ENCODE assay signal across 1 cellular context in the genomic region with DNA sequence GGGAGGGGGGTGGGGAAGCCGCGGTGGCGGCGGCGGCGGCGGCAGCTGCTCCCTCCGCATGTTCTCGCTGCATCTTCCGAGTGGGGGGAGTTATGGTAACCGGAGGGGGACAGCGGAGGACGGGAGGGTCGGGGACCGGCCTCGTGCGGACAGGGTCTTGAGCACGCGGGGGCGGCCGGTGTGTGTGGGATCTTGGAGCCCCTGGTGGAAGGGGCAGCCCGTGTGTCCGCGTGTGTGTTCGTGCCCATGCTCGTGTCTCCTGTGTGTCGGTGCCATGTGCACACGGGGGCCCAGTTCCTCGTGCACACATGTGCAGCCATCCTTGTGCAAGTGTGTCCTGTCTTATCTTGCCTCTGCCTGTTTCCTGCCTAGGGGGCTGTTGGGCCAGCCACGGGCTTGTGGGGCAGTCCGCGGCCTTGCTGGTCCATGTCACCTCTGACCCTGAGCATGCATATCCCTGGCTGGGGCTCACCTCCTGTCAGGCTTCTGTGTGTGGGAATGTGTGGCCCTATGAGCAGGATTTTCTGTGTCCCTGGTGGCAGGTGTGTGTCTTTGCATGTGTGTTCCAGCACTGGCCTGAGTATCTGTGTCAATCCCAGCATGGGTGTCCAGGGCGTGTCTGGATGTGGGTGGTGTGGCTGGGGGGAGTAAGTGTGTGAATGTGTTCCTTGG.
TF ChIP-seq lines count a peak whose summit lies in the region.

No MANE protein-coding gene starts in this region.

TF ChIP-seq in HEK293, 187 proteins besides CTCF, POLR2A, EP300 and RAD21 (continued from another document and continues in another):
- TF ChIP-seq ZNF571 (tag by site-specific recombination; IDR thresholded peaks at IDR 0.05), result no peak
- peak; percentile 57; the same call in 1 of the 2 replicates for TF ChIP-seq ZNF391 (tag by site-specific recombination; IDR thresholded peaks at IDR 0.05; ENCODE audit: borderline replicate concordance, low read depth)
- no peak for TF ChIP-seq ZBTB17 (tag by site-specific recombination; IDR thresholded peaks at IDR 0.05)
- TF ChIP-seq ZNF280D (tag by site-specific recombination; IDR thresholded peaks at IDR 0.05), result no peak
- TF ChIP-seq ZNF585B (tag by site-specific recombination; IDR thresholded peaks at IDR 0.05), result no peak
- TF ChIP-seq, protein P1, sequence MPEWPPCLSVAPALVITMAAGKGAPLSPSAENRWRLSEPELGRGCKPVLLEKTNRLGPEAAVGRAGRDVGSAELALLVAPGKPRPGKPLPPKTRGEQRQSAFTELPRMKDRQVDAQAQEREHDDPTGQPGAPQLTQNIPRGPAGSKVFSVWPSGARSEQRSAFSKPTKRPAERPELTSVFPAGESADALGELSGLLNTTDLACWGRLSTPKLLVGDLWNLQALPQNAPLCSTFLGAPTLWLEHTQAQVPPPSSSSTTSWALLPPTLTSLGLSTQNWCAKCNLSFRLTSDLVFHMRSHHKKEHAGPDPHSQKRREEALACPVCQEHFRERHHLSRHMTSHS (tag by site-specific recombination; IDR thresholded peaks at IDR 0.05), result no peak
- TF ChIP-seq, protein P2, sequence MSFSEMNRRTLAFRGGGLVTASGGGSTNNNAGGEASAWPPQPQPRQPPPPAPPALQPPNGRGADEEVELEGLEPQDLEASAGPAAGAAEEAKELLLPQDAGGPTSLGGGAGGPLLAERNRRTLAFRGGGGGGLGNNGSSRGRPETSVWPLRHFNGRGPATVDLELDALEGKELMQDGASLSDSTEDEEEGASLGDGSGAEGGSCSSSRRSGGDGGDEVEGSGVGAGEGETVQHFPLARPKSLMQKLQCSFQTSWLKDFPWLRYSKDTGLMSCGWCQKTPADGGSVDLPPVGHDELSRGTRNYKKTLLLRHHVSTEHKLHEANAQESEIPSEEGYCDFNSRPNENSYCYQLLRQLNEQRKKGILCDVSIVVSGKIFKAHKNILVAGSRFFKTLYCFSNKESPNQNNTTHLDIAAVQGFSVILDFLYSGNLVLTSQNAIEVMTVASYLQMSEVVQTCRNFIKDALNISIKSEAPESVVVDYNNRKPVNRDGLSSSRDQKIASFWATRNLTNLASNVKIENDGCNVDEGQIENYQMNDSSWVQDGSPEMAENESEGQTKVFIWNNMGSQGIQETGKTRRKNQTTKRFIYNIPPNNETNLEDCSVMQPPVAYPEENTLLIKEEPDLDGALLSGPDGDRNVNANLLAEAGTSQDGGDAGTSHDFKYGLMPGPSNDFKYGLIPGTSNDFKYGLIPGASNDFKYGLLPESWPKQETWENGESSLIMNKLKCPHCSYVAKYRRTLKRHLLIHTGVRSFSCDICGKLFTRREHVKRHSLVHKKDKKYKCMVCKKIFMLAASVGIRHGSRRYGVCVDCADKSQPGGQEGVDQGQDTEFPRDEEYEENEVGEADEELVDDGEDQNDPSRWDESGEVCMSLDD (tag by site-specific recombination; IDR thresholded peaks at IDR 0.05), result 0 out of 2 replicates have a peak, but pooled peaks have one; percentile 41
- TF ChIP-seq ZNF335 (tag by site-specific recombination; conservative IDR thresholded peaks at IDR 0.05), result no peak; the same call in 1 of the 2 replicates
- TF ChIP-seq ZNF416 (tag by site-specific recombination; IDR thresholded peaks at IDR 0.05), result no peak
- TF ChIP-seq ZNF449 (tag by site-specific recombination; IDR thresholded peaks at IDR 0.05), result no peak
- no peak for TF ChIP-seq ZNF302 (tag by site-specific recombination; IDR thresholded peaks at IDR 0.05; ENCODE audit: low read depth)
- TF ChIP-seq, protein P3, sequence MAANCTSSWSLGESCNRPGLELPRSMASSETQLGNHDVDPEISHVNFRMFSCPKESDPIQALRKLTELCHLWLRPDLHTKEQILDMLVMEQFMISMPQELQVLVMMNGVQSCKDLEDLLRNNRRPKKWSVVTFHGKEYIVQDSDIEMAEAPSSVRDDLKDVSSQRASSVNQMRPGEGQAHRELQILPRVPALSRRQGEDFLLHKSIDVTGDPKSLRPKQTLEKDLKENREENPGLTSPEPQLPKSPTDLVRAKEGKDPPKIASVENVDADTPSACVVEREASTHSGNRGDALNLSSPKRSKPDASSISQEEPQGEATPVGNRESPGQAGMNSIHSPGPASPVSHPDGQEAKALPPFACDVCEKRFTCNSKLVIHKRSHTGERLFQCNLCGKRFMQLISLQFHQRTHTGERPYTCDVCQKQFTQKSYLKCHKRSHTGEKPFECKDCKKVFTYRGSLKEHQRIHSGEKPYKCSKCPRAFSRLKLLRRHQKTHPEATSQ (tag by site-specific recombination; IDR thresholded peaks at IDR 0.05), result peak; percentile 44; the same call in 1 of the 2 replicates
- peak; percentile 15; the same call in 1 of the 2 replicates for TF ChIP-seq YY2 (tag by site-specific recombination; IDR thresholded peaks at IDR 0.05)
- no peak for TF ChIP-seq ZNF654 (tag by site-specific recombination; IDR thresholded peaks at IDR 0.05; ENCODE audit: low read depth)
- TF ChIP-seq ZBTB26 (tag by site-specific recombination; optimal IDR thresholded peaks at IDR 0.05), result peak; percentile 67
- no peak for TF ChIP-seq ZEB2 (tag by site-specific recombination; IDR thresholded peaks at IDR 0.05)
- no peak for TF ChIP-seq HOXA7 (CRISPR knock-in tag; IDR thresholded peaks at IDR 0.05; ENCODE audit: borderline replicate concordance)
- TF ChIP-seq KLF9 (tag by site-specific recombination; IDR thresholded peaks at IDR 0.05; ENCODE audit: low read depth), result no peak
- TF ChIP-seq GLI2 (tag by site-specific recombination; IDR thresholded peaks at IDR 0.05; ENCODE audit: borderline replicate concordance, low read depth), result no peak
- TF ChIP-seq, protein P4, sequence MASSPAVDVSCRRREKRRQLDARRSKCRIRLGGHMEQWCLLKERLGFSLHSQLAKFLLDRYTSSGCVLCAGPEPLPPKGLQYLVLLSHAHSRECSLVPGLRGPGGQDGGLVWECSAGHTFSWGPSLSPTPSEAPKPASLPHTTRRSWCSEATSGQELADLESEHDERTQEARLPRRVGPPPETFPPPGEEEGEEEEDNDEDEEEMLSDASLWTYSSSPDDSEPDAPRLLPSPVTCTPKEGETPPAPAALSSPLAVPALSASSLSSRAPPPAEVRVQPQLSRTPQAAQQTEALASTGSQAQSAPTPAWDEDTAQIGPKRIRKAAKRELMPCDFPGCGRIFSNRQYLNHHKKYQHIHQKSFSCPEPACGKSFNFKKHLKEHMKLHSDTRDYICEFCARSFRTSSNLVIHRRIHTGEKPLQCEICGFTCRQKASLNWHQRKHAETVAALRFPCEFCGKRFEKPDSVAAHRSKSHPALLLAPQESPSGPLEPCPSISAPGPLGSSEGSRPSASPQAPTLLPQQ (tag by site-specific recombination; IDR thresholded peaks at IDR 0.05), result no peak
- no peak for TF ChIP-seq ZNF266 (tag by site-specific recombination; IDR thresholded peaks at IDR 0.05; ENCODE audit: low read depth)
- TF ChIP-seq HIC1 (tag by site-specific recombination; IDR thresholded peaks at IDR 0.05), result peak; percentile 51; the same call in 1 of the 2 replicates
- no peak for TF ChIP-seq ZNF558 (tag by site-specific recombination; IDR thresholded peaks at IDR 0.05)
- TF ChIP-seq RBAK (tag by site-specific recombination; IDR thresholded peaks at IDR 0.05), result no peak
- TF ChIP-seq ZNF596 (tag by site-specific recombination; IDR thresholded peaks at IDR 0.05), result no peak
- no peak for TF ChIP-seq ZNF112 (tag by site-specific recombination; IDR thresholded peaks at IDR 0.05)
- no peak for TF ChIP-seq IKZF3 (tag by site-specific recombination; IDR thresholded peaks at IDR 0.05)
- TF ChIP-seq ZNF530 (tag by site-specific recombination; IDR thresholded peaks at IDR 0.05; ENCODE audit: low read depth), result no peak
- no peak for TF ChIP-seq ZNF561 (tag by site-specific recombination; IDR thresholded peaks at IDR 0.05; ENCODE audit: borderline replicate concordance)
- TF ChIP-seq KLF16 (tag by site-specific recombination; IDR thresholded peaks at IDR 0.05), result no peak
- TF ChIP-seq ZNF433 (tag by site-specific recombination; IDR thresholded peaks at IDR 0.05; ENCODE audit: low read depth), result no peak
- no peak for TF ChIP-seq ZNF248 (tag by site-specific recombination; IDR thresholded peaks at IDR 0.05)
- TF ChIP-seq ZNF768 (tag by site-specific recombination; IDR thresholded peaks at IDR 0.05), result no peak
- TF ChIP-seq ZNF341 (tag by site-specific recombination; IDR thresholded peaks at IDR 0.05; ENCODE audit: low read depth), result peak; percentile 36; the same call in 1 of the 2 replicates
- no peak for TF ChIP-seq KLF1 (tag by site-specific recombination; IDR thresholded peaks at IDR 0.05)
- TF ChIP-seq, protein P5, sequence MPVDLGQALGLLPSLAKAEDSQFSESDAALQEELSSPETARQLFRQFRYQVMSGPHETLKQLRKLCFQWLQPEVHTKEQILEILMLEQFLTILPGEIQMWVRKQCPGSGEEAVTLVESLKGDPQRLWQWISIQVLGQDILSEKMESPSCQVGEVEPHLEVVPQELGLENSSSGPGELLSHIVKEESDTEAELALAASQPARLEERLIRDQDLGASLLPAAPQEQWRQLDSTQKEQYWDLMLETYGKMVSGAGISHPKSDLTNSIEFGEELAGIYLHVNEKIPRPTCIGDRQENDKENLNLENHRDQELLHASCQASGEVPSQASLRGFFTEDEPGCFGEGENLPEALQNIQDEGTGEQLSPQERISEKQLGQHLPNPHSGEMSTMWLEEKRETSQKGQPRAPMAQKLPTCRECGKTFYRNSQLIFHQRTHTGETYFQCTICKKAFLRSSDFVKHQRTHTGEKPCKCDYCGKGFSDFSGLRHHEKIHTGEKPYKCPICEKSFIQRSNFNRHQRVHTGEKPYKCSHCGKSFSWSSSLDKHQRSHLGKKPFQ (tag by site-specific recombination; IDR thresholded peaks at IDR 0.05), result 0 out of 2 replicates have a peak, but pooled peaks have one; percentile 16
- no peak for TF ChIP-seq ZNF23 (tag by site-specific recombination; IDR thresholded peaks at IDR 0.05; ENCODE audit: borderline replicate concordance)
- TF ChIP-seq, protein P6, sequence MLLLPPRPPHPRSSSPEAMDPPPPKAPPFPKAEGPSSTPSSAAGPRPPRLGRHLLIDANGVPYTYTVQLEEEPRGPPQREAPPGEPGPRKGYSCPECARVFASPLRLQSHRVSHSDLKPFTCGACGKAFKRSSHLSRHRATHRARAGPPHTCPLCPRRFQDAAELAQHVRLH (tag by site-specific recombination; IDR thresholded peaks at IDR 0.05), result 0 out of 2 replicates have a peak, but pooled peaks have one; percentile 12
- TF ChIP-seq ZBTB7A (tag by site-specific recombination; IDR thresholded peaks at IDR 0.05; ENCODE audit: low read depth), result 0 out of 2 replicates have a peak, but pooled peaks have one; percentile 49
